ENCODE assay signal across 9 cellular contexts in the genomic region with DNA sequence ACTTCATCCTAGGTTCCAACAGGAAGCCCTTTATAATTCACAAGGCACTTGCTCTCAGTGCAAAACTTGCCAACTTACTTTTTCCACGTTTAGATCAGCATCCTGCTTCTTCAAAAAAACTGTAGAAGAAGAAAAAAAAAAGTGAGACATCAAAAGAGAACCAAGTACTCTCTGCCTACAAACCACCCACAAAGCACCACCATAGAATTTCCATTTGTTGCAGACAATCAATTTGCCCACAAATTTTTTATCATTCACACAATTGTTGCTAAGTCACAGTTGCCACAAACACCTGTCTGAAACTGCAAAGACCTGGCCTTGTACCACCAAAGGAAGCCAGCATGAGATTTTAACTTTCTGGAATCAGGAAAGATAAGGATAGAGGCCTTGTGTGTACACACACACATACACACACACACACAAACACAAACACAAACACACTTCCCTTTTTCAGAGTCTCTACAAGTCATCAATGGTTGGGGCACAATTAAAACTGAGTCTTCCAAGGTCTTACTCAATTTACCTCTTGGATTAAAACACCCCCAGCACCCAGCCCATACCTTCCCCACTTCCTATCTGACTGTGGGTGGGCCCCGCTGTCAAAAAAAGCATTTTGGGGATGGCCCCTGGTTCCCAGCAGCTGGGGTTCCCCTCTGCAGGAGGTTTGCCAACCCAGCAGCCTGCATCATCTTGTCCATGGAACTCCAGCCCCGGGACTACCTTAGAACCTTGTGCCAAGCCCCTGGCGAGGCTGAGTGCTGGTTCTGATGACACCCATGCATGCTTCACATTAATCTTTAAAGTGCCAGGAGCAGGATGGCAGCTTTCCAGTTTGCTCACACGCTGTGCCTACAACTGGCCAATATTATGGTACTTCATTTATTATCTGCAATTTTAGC. TPM values are rescaled to one million over a fixed set of nuclear protein-coding genes. Genes with fewer than 3 reads are reported as not detected.
DNase-seq lines count a peak whose midpoint lies in the region; ATAC-seq and TF ChIP-seq lines count a peak whose summit lies in the region.
"Had no signal": no experiment of that assay in that cellular context is flagged by ENCODE, and none has a peak within 500 bp of the region (broad histone marks: within the 10 kb centered on the region; RNA-seq: fewer than 3 reads in every experiment).

No MANE protein-coding gene starts in this region.

- H3K9me3 ChIP-seq in CD4-positive, CD25-positive, alpha-beta regulatory T cell (ENCODE audit: control insufficient read depth in 2 of 2, low read length in 2 of 2): no peaks in the 10 kb centered on the region
- no peaks in the 10 kb centered on the region for H3K9me3 ChIP-seq in mesenchymal stem cell (ENCODE audit: control insufficient read depth, low read length)
- no peaks in the 10 kb centered on the region for H3K9me3 ChIP-seq in tibial artery

- no peaks in the 10 kb centered on the region for H3K27me3 Mint-ChIP-seq in CD4-positive, CD25-positive, alpha-beta regulatory T cell
- H3K27me3 Mint-ChIP-seq in activated T-cell treated with anti-CD3 and anti-CD28 coated beads, Interleukin-2, amount 50 U/mL, for 72 hours (ENCODE audit: low read depth): no peaks in the 10 kb centered on the region

- H3K14ac ChIP-seq in mesenchymal stem cell (ENCODE audit: low read length in 2 of 2): no peak overlapping the region

- no peak overlapping the region for H2BK120ac ChIP-seq in mesenchymal stem cell (ENCODE audit: low read depth, low read length)

- intact Hi-C loops in tibial artery (cut with DNase I; ENCODE audit: low total_unique reads): no loop called here

- peaks cover 15% of the 10 kb centered on the region for H3K36me3 ChIP-seq in CD4-positive, CD25-positive, alpha-beta regulatory T cell (ENCODE audit: control insufficient read depth, insufficient read depth, low read length)
- H3K36me3 ChIP-seq in mesenchymal stem cell (ENCODE audit: control insufficient read depth in 1 of 2, insufficient read depth in 2 of 2, low read depth in 1 of 2, low read length in 2 of 2): peaks cover 0 to 36% of the 10 kb centered on the region in 2 experiments
- H3K36me3 ChIP-seq in tibial artery: no peaks in the 10 kb centered on the region

- no peaks in the 10 kb centered on the region for H3K9me3 Mint-ChIP-seq in CD4-positive, CD25-positive, alpha-beta regulatory T cell
- H3K9me3 Mint-ChIP-seq in activated T-cell treated with anti-CD3 and anti-CD28 coated beads, Interleukin-2, amount 50 U/mL, for 72 hours: no peaks in the 10 kb centered on the region

- peaks cover 22% of the 10 kb centered on the region for H3K79me1 ChIP-seq in mesenchymal stem cell (replicated peaks; ENCODE audit: low read length, poor library complexity, severe bottlenecking)

- peak overlapping the region; percentile 86 for H3K27ac ChIP-seq in CD4-positive, CD25-positive, alpha-beta regulatory T cell (ENCODE audit: insufficient read depth, low read length, poor library complexity, severe bottlenecking)
- no peak overlapping the region for H3K27ac ChIP-seq in mesenchymal stem cell (ENCODE audit: low read length, poor library complexity, severe bottlenecking)
- no peak overlapping the region for H3K27ac ChIP-seq in tibial artery

- in situ Hi-C loops in G401 (cut with HindIII; ENCODE audit: low sequenced_read_pairs) (no loop called here), GM13976 (cut with MboI; ENCODE audit: low sequenced_read_pairs, unreplicated experiment) (no loop called here)

- H3K4me2 ChIP-seq in mesenchymal stem cell (ENCODE audit: low read length, poor library complexity, severe bottlenecking): no peak overlapping the region

- H4K8ac ChIP-seq in mesenchymal stem cell (ENCODE audit: low read length): no peak overlapping the region

- H3K4me1 Mint-ChIP-seq in CD4-positive, CD25-positive, alpha-beta regulatory T cell: peaks cover 30 to 65% (median 53%) of the 10 kb centered on the region in 4 donors
- H3K4me1 Mint-ChIP-seq in activated T-cell treated with anti-CD3 and anti-CD28 coated beads, Interleukin-2, amount 50 U/mL, for 72 hours (ENCODE audit: low read depth): peaks cover 31% of the 10 kb centered on the region

- no peak overlapping the region for H2BK15ac ChIP-seq in mesenchymal stem cell (ENCODE audit: low read depth, poor library complexity, severe bottlenecking)

- H3K4me1 ChIP-seq in CD4-positive, CD25-positive, alpha-beta regulatory T cell (ENCODE audit: control insufficient read depth, insufficient read depth, low read length, poor library complexity, severe bottlenecking): peaks cover 93% of the 10 kb centered on the region
- H3K4me1 ChIP-seq in mesenchymal stem cell (ENCODE audit: control insufficient read depth, insufficient read depth, low read depth, low read length) (peaks cover 27% of the 10 kb centered on the region), tibial artery (peaks cover 0 to 4% (median 0%) of the 10 kb centered on the region in 4 donors)

- peak overlapping the region in 3 of 4 donors; percentile 37 to 48 (median 42) for H3K4me3 Mint-ChIP-seq in CD4-positive, CD25-positive, alpha-beta regulatory T cell
- H3K4me3 Mint-ChIP-seq in activated T-cell treated with anti-CD3 and anti-CD28 coated beads, Interleukin-2, amount 50 U/mL, for 72 hours: no peak overlapping the region

- peak in 2 of 3 donors; percentile 67 to 70 for DNase-seq in CD4-positive, CD25-positive, alpha-beta regulatory T cell
- DNase-seq in G401 (ENCODE audit: low spot score): peak; percentile 67
- peak in 1 of 2 donors; percentile 46 for DNase-seq in activated T-cell treated with anti-CD3 and anti-CD28 coated beads, Interleukin-2, amount 50 U/mL, for 72 hours
- no peak for DNase-seq in mesenchymal stem cell
- no peak for DNase-seq in tibial artery
- DNase-seq in GF-D8 (lab: John Stamatoyannopoulos, UW): no peak
- DNase-seq in GM13976 (ENCODE audit: low spot score): no peak
- DNase-seq in NCI-H526 treated with DMSO at 0.1 percent for 48 hours (lab: John Stamatoyannopoulos, UW): no peak
- DNase-seq: NCI-H524 treated with DMSO at 0.1 percent for 48 hours had no signal

- peak overlapping the region; percentile 11 for H2BK5ac ChIP-seq in mesenchymal stem cell (ENCODE audit: low read depth, low read length, poor library complexity, severe bottlenecking)

- H3K23ac ChIP-seq in mesenchymal stem cell (ENCODE audit: low read length in 2 of 2): no peak overlapping the region

- H3K27ac Mint-ChIP-seq in CD4-positive, CD25-positive, alpha-beta regulatory T cell: peak overlapping the region in 1 of 3 donors; percentile 86
- H3K27ac Mint-ChIP-seq in activated T-cell treated with anti-CD3 and anti-CD28 coated beads, Interleukin-2, amount 50 U/mL, for 72 hours: peak overlapping the region; percentile 97

- no peak overlapping the region for H2BK12ac ChIP-seq in mesenchymal stem cell (ENCODE audit: low read length in 2 of 2)

- no peak overlapping the region for H2AFZ ChIP-seq in mesenchymal stem cell (ENCODE audit: low read depth, low read length)

- no peak overlapping the region for H3K9ac ChIP-seq in mesenchymal stem cell (ENCODE audit: low read length)

- peaks cover 14% of the 10 kb centered on the region for H3K36me3 Mint-ChIP-seq in CD4-positive, CD25-positive, alpha-beta regulatory T cell
- peaks cover 0 to 19% of the 10 kb centered on the region in 2 donors for H3K36me3 Mint-ChIP-seq in activated T-cell treated with anti-CD3 and anti-CD28 coated beads, Interleukin-2, amount 50 U/mL, for 72 hours (ENCODE audit: insufficient read depth in 2 of 2)

- ATAC-seq in CD4-positive, CD25-positive, alpha-beta regulatory T cell (ENCODE audit: low read depth in 2 of 2): no peak
- peak; percentile 28 to 57 for ATAC-seq in activated T-cell treated with anti-CD3 and anti-CD28 coated beads, Interleukin-2, amount 50 U/mL, for 72 hours (replicated peaks in 1 of 2)

- peak overlapping the region; percentile 41 for H2AK5ac ChIP-seq in mesenchymal stem cell (ENCODE audit: low read length, severe bottlenecking)

- H4K91ac ChIP-seq in mesenchymal stem cell (ENCODE audit: low read length): no peak overlapping the region

- WGBS in mesenchymal stem cell: 92% methylated on average over 4 of the region's 5 CpGs

- H3K27me3 ChIP-seq in CD4-positive, CD25-positive, alpha-beta regulatory T cell (ENCODE audit: control insufficient read depth, insufficient read depth, low read length): no peaks in the 10 kb centered on the region
- H3K27me3 ChIP-seq in mesenchymal stem cell (ENCODE audit: control insufficient read depth in 1 of 2, insufficient read depth in 1 of 2, low read length in 2 of 2) (no peaks in the 10 kb centered on the region), tibial artery (no peaks in the 10 kb centered on the region)

- H3K4ac ChIP-seq in mesenchymal stem cell (ENCODE audit: low read depth in 1 of 2, low read length in 2 of 2): peak overlapping the region in 1 of 2 experiments; percentile 64

- H3K18ac ChIP-seq in mesenchymal stem cell (ENCODE audit: low read depth in 1 of 2, low read length in 2 of 2): no peak overlapping the region

- no peak for TF ChIP-seq CTCF in tibial artery (IDR thresholded peaks at IDR 0.05)
- TF ChIP-seq CTCF in GM13976 (IDR thresholded peaks at IDR 0.05; ENCODE audit: borderline replicate concordance, control extremely low read depth, extremely low read depth, insufficient read depth, missing control alignments): no peak

- H3K4me3 ChIP-seq in CD4-positive, CD25-positive, alpha-beta regulatory T cell (ENCODE audit: low read depth, low read length): peak overlapping the region; percentile 37
- H3K4me3 ChIP-seq in mesenchymal stem cell (ENCODE audit: insufficient read depth in 1 of 2, low read depth in 1 of 2, low read length in 2 of 2): no peak overlapping the region
- H3K4me3 ChIP-seq in tibial artery: no peak overlapping the region

RNA-seq across cellular contexts. Expression of a gene that starts 26.5 kb away (rescaled TPM):
- total RNA-seq in CD4-positive, CD25-positive, alpha-beta regulatory T cell: 592 TPM
- 100 to 1,000 TPM; 267 to 320 (median 288) TPM for polyA plus RNA-seq in CD4-positive, CD25-positive, alpha-beta regulatory T cell
- not detected in 2 replicates for total RNA-seq in G401 (2014; rRNA removed; shearing (Covaris generic))
- total RNA-seq in activated T-cell treated with anti-CD3 and anti-CD28 coated beads, Interleukin-2, amount 50 U/mL, for 72 hours: 100 to 1,000 TPM; 504 to 505 TPM
- 44.0 TPM for polyA plus RNA-seq in mesenchymal stem cell (2013, experiment 1 of 2)
- 45.8 TPM for polyA plus RNA-seq in mesenchymal stem cell (2013, experiment 2 of 2)

Comparison
In these comparisons a context has a peak if more than half of its experiments do, and no peak if none do; other contexts are left out.
1. ATAC-seq: peak in activated T-cell treated with anti-CD3 and anti-CD28 coated beads, Interleukin-2, amount 50 U/mL, for 72 hours (2 of 2); none in CD4-positive, CD25-positive, alpha-beta regulatory T cell (0 of 2).
2. DNase-seq: peak in CD4-positive, CD25-positive, alpha-beta regulatory T cell (2 of 3) and G401 (single experiment); none in mesenchymal stem cell (single experiment), tibial artery (0 of 2), GF-D8 (single experiment), GM13976 (single experiment) and NCI-H526 treated with DMSO at 0.1 percent for 48 hours (single experiment).
3. H3K4me3 Mint-ChIP-seq: peak in CD4-positive, CD25-positive, alpha-beta regulatory T cell (3 of 4); none in activated T-cell treated with anti-CD3 and anti-CD28 coated beads, Interleukin-2, amount 50 U/mL, for 72 hours (0 of 2).
4. RNA of a gene that starts 26.5 kb away (total RNA-seq): 592 TPM in CD4-positive, CD25-positive, alpha-beta regulatory T cell (single experiment) and 504 to 505 TPM in activated T-cell treated with anti-CD3 and anti-CD28 coated beads, Interleukin-2, amount 50 U/mL, for 72 hours; not detected in G401; every median in the first group is over 100 times any median in the second.